8 cellular contexts compared by ENCODE assay signal in the genomic region with DNA sequence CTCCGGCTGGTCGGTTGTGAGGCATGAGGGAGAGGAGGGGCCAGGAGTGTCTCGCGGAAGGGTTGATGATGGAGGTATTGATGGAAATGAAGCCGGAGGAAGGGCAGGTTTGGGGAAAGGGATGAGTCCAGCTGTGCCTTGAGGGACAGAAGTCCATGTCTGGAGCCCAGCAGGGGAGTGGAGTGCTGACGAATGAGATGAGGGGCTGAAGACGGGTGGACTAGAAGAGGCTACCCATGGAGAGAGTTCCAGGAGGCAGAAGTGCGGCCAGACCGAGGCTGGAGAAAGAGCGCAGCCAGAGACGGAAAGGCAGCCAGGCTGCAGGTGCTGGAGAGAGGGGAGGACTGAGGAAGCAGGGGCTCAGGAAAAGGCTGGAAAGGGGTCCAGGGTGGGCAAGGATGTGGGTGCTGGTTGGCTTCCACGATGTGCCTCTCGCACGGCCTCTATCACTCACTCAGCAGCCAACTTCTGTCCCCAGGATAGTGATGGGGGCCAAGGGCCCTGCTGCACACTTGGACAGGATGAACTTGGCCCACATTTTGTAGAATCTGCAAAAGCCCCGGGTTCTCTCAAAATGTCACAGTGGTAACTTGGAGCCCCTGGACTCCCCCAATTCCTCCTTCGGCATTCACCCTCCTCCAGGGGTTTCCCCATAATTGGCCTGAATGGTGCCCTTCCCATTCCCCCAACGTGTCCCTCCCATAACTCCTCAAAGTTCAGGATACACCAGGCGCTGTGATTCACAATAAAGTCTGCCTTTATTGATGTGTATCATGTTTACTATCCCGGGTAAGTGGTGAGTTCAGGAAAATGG. TPM values are rescaled to one million over a fixed set of nuclear protein-coding genes. Genes with fewer than 3 reads are reported as not detected.
DNase-seq lines count a peak whose midpoint lies in the region; ATAC-seq and TF ChIP-seq lines count a peak whose summit lies in the region.

No MANE protein-coding gene starts in this region.

- H3K27me3 ChIP-seq in endocrine pancreas (ENCODE audit: control insufficient read depth, insufficient read depth, low read length) (no peaks in the 10 kb centered on the region), neural progenitor cell (no peaks in the 10 kb centered on the region)

- peaks cover 7% of the 10 kb centered on the region for H3K36me3 Mint-ChIP-seq in neural progenitor cell

- H3K4me1 Mint-ChIP-seq in neural progenitor cell, result peaks cover 24% of the 10 kb centered on the region

- H3K4me3 ChIP-seq in endocrine pancreas (ENCODE audit: control insufficient read depth, insufficient read depth, low read length), result peak overlapping the region; percentile 41
- H3K4me3 ChIP-seq in neural progenitor cell, result peak overlapping the region; percentile 83

- H4K20me1 ChIP-seq in neural progenitor cell (ENCODE audit: low read depth), result peaks cover 12% of the 10 kb centered on the region

- no peaks in the 10 kb centered on the region for H3K36me3 ChIP-seq in endocrine pancreas (ENCODE audit: control insufficient read depth, insufficient read depth, low read length)
- no peaks in the 10 kb centered on the region for H3K36me3 ChIP-seq in neural progenitor cell

- H3K27ac ChIP-seq in neural progenitor cell, result no peak overlapping the region

- no peak for ATAC-seq in GM18519 (IDR thresholded peaks at IDR 0.05; ENCODE audit: low FRiP score, unreplicated experiment)

- peak overlapping the region; percentile 89 for H3K4me3 Mint-ChIP-seq in neural progenitor cell

- TF ChIP-seq CTCF in neural progenitor cell (IDR thresholded peaks at IDR 0.05), result no peak

- peak overlapping the region; percentile 98 for H2AFZ ChIP-seq in neural progenitor cell (replicated peaks)

- no peaks in the 10 kb centered on the region for H3K9me3 Mint-ChIP-seq in neural progenitor cell

- no peaks in the 10 kb centered on the region for H3K4me1 ChIP-seq in endocrine pancreas (ENCODE audit: control insufficient read depth, insufficient read depth, low read length)
- H3K4me1 ChIP-seq in neural progenitor cell, result peaks cover 6% of the 10 kb centered on the region

- H3K79me2 ChIP-seq in neural progenitor cell (ENCODE audit: low read depth), result peaks cover 32% of the 10 kb centered on the region

- peak; percentile 48 for DNase-seq in COLO668 (lab: John Stamatoyannopoulos, UW; ENCODE audit: unreplicated experiment)
- peak; percentile 65 for DNase-seq in NCI-H2227 (lab: John Stamatoyannopoulos, UW; ENCODE audit: unreplicated experiment)
- DNase-seq in neural progenitor cell (ENCODE audit: low spot score), result no peak
- DNase-seq in central memory CD4-positive, alpha-beta T cell, result no peak
- DNase-seq in activated CD4-positive, alpha-beta T cell treated with anti-CD3 and anti-CD28 coated beads for 1 hour, result no peak
- DNase-seq in NCI-H1417 treated with DMSO at 0.1 percent for 48 hours (lab: John Stamatoyannopoulos, UW), result no peak

- H3K27me3 Mint-ChIP-seq in neural progenitor cell (ENCODE audit: insufficient read depth, low read depth), result peaks cover 6% of the 10 kb centered on the region

- peak overlapping the region; percentile 11 for H3K9ac ChIP-seq in endocrine pancreas (ENCODE audit: control insufficient read depth, insufficient read depth, low read length)
- peak overlapping the region; percentile 44 for H3K9ac ChIP-seq in neural progenitor cell

- H3K9me3 ChIP-seq in endocrine pancreas (ENCODE audit: control insufficient read depth, low read length), result no peaks in the 10 kb centered on the region
- no peaks in the 10 kb centered on the region for H3K9me3 ChIP-seq in neural progenitor cell (ENCODE audit: low read depth)

- H3F3A ChIP-seq in neural progenitor cell (ENCODE audit: low read depth), result peaks cover under 1% of the 10 kb centered on the region

- H3K27ac Mint-ChIP-seq in neural progenitor cell, result peak overlapping the region; percentile 68

- peak overlapping the region; percentile 98 for H3K4me2 ChIP-seq in neural progenitor cell

RNA-seq across cellular contexts. Expression of a gene that starts 0.6 kb away (rescaled TPM):
- total RNA-seq in neural progenitor cell (ENCODE audit: low replicate concordance), result 47.5 and 71.4 TPM in 2 replicates

RNA-seq across cellular contexts. Expression of a gene that starts 7.0 kb away (rescaled TPM):
- total RNA-seq in neural progenitor cell (ENCODE audit: low replicate concordance), result not detected in 2 replicates

RNA-seq across cellular contexts. Expression of a gene that starts 7.3 kb away (rescaled TPM):
- 2.9 and 12.0 TPM in 2 replicates for total RNA-seq in neural progenitor cell (ENCODE audit: low replicate concordance)

RNA-seq across cellular contexts. Expression of a gene that starts 58.7 kb away (rescaled TPM):
- 1.4 and 1.9 TPM in 2 replicates for total RNA-seq in neural progenitor cell (ENCODE audit: low replicate concordance)

Comparison
In these comparisons a context has a peak if more than half of its experiments do, and no peak if none do; other contexts are left out.
1. DNase-seq: peak in COLO668 (single experiment) and NCI-H2227 (single experiment); none in neural progenitor cell (single experiment), central memory CD4-positive, alpha-beta T cell (single experiment), activated CD4-positive, alpha-beta T cell treated with anti-CD3 and anti-CD28 coated beads for 1 hour (single experiment) and NCI-H1417 treated with DMSO at 0.1 percent for 48 hours (single experiment).